18 cellular contexts compared by ENCODE assay signal in the genomic region with DNA sequence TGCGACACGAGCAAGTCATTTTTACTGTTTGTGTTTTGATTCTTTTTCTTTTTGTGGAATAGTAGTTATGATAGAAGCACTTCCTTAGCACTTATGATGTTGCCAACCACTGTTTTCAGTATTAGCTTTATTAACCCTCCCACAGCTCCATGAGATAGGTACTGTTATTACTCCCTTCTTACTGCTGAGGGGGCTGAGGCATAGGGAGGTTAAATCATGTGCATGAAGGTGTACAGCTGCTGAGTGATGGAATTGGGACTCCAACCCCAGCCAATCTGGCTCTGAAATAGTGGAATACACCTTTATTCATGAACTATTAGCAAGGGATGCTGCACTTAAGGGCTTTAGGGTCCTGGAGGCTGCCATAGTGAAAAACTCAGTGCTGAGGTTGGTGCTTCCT. TPM values are rescaled to one million over a fixed set of nuclear protein-coding genes. Genes with fewer than 3 reads are reported as not detected.
DNase-seq lines count a peak whose midpoint lies in the region; ATAC-seq, FAIRE-seq and TF ChIP-seq lines count a peak whose summit lies in the region.
"Had no signal": no experiment of that assay in that cellular context is flagged by ENCODE, and none has a peak within 500 bp of the region (broad histone marks: within the 10 kb centered on the region; RNA-seq: fewer than 3 reads in every experiment).

No MANE protein-coding gene starts in this region.

- H3K9ac ChIP-seq in astrocyte (ENCODE audit: low read length) = no peak overlapping the region

- TF ChIP-seq CTCF in left ventricle myocardium inferior (IDR thresholded peaks at IDR 0.05; ENCODE audit: borderline replicate concordance) (no peak), astrocyte (IDR thresholded peaks at IDR 0.05; ENCODE audit: insufficient read depth, low read depth, low read length) (no peak)

- H2AFZ ChIP-seq in astrocyte (ENCODE audit: low read depth, low read length) = no peak overlapping the region

- H3K27ac ChIP-seq in left ventricle myocardium inferior (replicated peaks) (peak overlapping the region; percentile 2), astrocyte (ENCODE audit: low read depth, low read length) (no peak overlapping the region)
- H3K27ac ChIP-seq: HL-60 had no signal

- H3K9me3 Mint-ChIP-seq in astrocyte (ENCODE audit: unreplicated experiment) = no peaks in the 10 kb centered on the region
- H3K9me3 Mint-ChIP-seq: CD4-positive, alpha-beta T cell; HFFc6 had no signal

- H3K27me3 ChIP-seq in left ventricle myocardium inferior (ENCODE audit: low read depth) (no peaks in the 10 kb centered on the region), astrocyte (ENCODE audit: insufficient read depth, low read length) (no peaks in the 10 kb centered on the region)

- peaks cover 32% of the 10 kb centered on the region for H3K36me3 Mint-ChIP-seq in astrocyte (ENCODE audit: low read depth, unreplicated experiment)

- intact Hi-C loops in left ventricle myocardium inferior (cut with micrococcal nuclease) = no loop called here
- intact Hi-C loops in cardiac septum (cut with DNase I) = no loop called here
- intact Hi-C loops in head of caudate nucleus (cut with DNase I) = no loop called here

- DNase-seq in left ventricle myocardium inferior (no peak), cardiac septum (ENCODE audit: low spot score) (no peak), NCI-H1694 (lab: John Stamatoyannopoulos, UW) (peak; percentile 26), astrocyte (ENCODE audit: low read depth) (no peak), head of caudate nucleus (peak in 27 of 42 donors; percentile 10 to 82 (median 42))
- no peak for DNase-seq in activated T-cell treated with anti-CD3 and anti-CD28 coated beads, Interleukin-2, amount 50 U/mL, for 1 hour
- DNase-seq: C1 segment of cervical spinal cord; Calu3; CD4-positive, alpha-beta T cell; DMS79; HCEC 1CT; HFFc6 had no signal

- peaks cover 10% of the 10 kb centered on the region for H3K4me1 Mint-ChIP-seq in astrocyte (ENCODE audit: low read depth, unreplicated experiment)
- H3K4me1 Mint-ChIP-seq: B cell had no signal

- peak overlapping the region; percentile 6 for H3K4me3 Mint-ChIP-seq in astrocyte (ENCODE audit: unreplicated experiment)
- H3K4me3 Mint-ChIP-seq: B cell; CD4-positive, alpha-beta T cell; HFFc6 had no signal

- ATAC-seq in GM19452 (IDR thresholded peaks at IDR 0.05; ENCODE audit: unreplicated experiment) (no peak), HG03342 (IDR thresholded peaks at IDR 0.05; ENCODE audit: unreplicated experiment) (no peak)

- H3K4me3 ChIP-seq in left ventricle myocardium inferior (no peak overlapping the region), astrocyte (ENCODE audit: insufficient read depth, low read depth, low read length) (no peak overlapping the region)

- H4K20me1 ChIP-seq in astrocyte (ENCODE audit: insufficient read depth, low read length) = no peaks in the 10 kb centered on the region

- no peak overlapping the region for H3K27ac Mint-ChIP-seq in astrocyte (ENCODE audit: unreplicated experiment)
- H3K27ac Mint-ChIP-seq: B cell; CD4-positive, alpha-beta T cell; HFFc6 had no signal

- H3K4me2 ChIP-seq in astrocyte (ENCODE audit: low read length) = no peak overlapping the region

- no peaks in the 10 kb centered on the region for H3K9me3 ChIP-seq in left ventricle myocardium inferior (replicated peaks)
- H3K9me3 ChIP-seq in astrocyte (ENCODE audit: insufficient read depth, low read depth, low read length) = no peaks in the 10 kb centered on the region

- H3K79me2 ChIP-seq in astrocyte (ENCODE audit: insufficient read depth, low read length) = no peaks in the 10 kb centered on the region

- H3K27me3 Mint-ChIP-seq in astrocyte (ENCODE audit: low read depth, unreplicated experiment) = no peaks in the 10 kb centered on the region
- H3K27me3 Mint-ChIP-seq: B cell; CD4-positive, alpha-beta T cell had no signal

- no peak for FAIRE-seq in astrocyte (lab: Jason Lieb, UNC)
- FAIRE-seq: A204.1, GM19239 had no signal

- H3K36me3 ChIP-seq in left ventricle myocardium inferior = peaks cover 83% of the 10 kb centered on the region
- H3K36me3 ChIP-seq in astrocyte (ENCODE audit: insufficient read depth, low read length) = peaks cover 34% of the 10 kb centered on the region

- H3K4me1 ChIP-seq in left ventricle myocardium inferior = peaks cover 13% of the 10 kb centered on the region
- peaks cover 5% of the 10 kb centered on the region for H3K4me1 ChIP-seq in astrocyte (ENCODE audit: insufficient read depth, low read length)

RNA-seq across cellular contexts. Expression of a gene that starts 19.2 kb away (rescaled TPM):
- total RNA-seq in left ventricle myocardium inferior (7.5 TPM), cardiac septum (13.2 TPM), astrocyte (35.2 and 37.6 TPM in 2 replicates)

RNA-seq across cellular contexts. Expression of a gene that starts 59.2 kb away (rescaled TPM):
- total RNA-seq in left ventricle myocardium inferior = 0.08 TPM
- not detected for total RNA-seq in cardiac septum
- total RNA-seq in astrocyte = 28.1 and 42.8 TPM in 2 replicates
- total RNA-seq: B cell; CD4-positive, alpha-beta T cell had no signal

Comparison
In these comparisons a context has a peak if more than half of its experiments do, and no peak if none do; other contexts are left out.
1. DNase-seq: peak in NCI-H1694 (single experiment) and head of caudate nucleus (27 of 42); none in left ventricle myocardium inferior (single experiment), cardiac septum (single experiment), astrocyte (single experiment) and activated T-cell treated with anti-CD3 and anti-CD28 coated beads, Interleukin-2, amount 50 U/mL, for 1 hour (single experiment).
2. RNA of a gene that starts 59.2 kb away (total RNA-seq): 28.1 to 42.8 TPM in astrocyte; 0.08 TPM in left ventricle myocardium inferior (single experiment) and not detected in cardiac septum (single experiment); every median in the first group is over 10 times any median in the second.